In genomic region chr1:96559181-96559580, GRCh38 we compare ENCODE assay signal across 18 cellular contexts.
DNase-seq lines count a peak whose midpoint lies in the region; ATAC-seq and TF ChIP-seq lines count a peak whose summit lies in the region.
"Had no signal": no experiment of that assay in that cellular context is flagged by ENCODE, and none has a peak within 500 bp of the region (broad histone marks: within the 10 kb centered on the region; RNA-seq: fewer than 3 reads in every experiment).

No MANE protein-coding gene starts in this region.

- no peak overlapping the region for H3K4me3 Mint-ChIP-seq in nephron progenitor cell

- TF ChIP-seq CTCF in nephron progenitor cell (IDR thresholded peaks at IDR 0.05), result no peak
- no peak for TF ChIP-seq CTCF in RWPE1 (conservative IDR thresholded peaks at IDR 0.05; ENCODE audit: low read depth)

- peak overlapping the region; percentile 90 for H3K27ac Mint-ChIP-seq in nephron progenitor cell

- H3K4me2 ChIP-seq in BLaER1, result peak overlapping the region; percentile 26

- DNase-seq in LHCN-M2 (ENCODE audit: low read depth) (peak; percentile 42), epithelial cell of prostate (ENCODE audit: low read depth, low spot score) (no peak), nephron progenitor cell (no peak), RWPE1 (ENCODE audit: low spot score) (no peak), NCI-H1930 (lab: John Stamatoyannopoulos, UW) (no peak)
- DNase-seq in stimulated activated CD4-positive, alpha-beta T cell treated with anti-CD3 and anti-CD28 coated beads, Interleukin-4, amount 100 ng/mL, for 4 hours, result no peak
- DNase-seq: activated CD8-positive, alpha-beta memory T cell treated with anti-CD3 and anti-CD28 coated beads, Interleukin-2, amount 50 U/mL, for 48 hours; activated naive CD4-positive, alpha-beta T cell; KBM-7; NCI-H1417 treated with DMSO at 0.1 percent for 48 hours; NCI-H2227 treated with DMSO at 0.1 percent for 48 hours; SJCRH30; spleen; stimulated activated naive CD4-positive, alpha-beta T cell had no signal

- peaks cover 20% of the 10 kb centered on the region for H3K36me3 Mint-ChIP-seq in nephron progenitor cell (ENCODE audit: low read depth)
- H3K36me3 Mint-ChIP-seq: brain had no signal

- peaks cover 38% of the 10 kb centered on the region for H3K9me3 Mint-ChIP-seq in nephron progenitor cell

- ATAC-seq in HG02885 (IDR thresholded peaks at IDR 0.05; ENCODE audit: poor library complexity, unreplicated experiment), result no peak

- no peak overlapping the region for H3K9ac ChIP-seq in BLaER1

- no peaks in the 10 kb centered on the region for H3K36me3 ChIP-seq in BLaER1
- H3K36me3 ChIP-seq: neutrophil, SJCRH30, spleen had no signal

- H3K27me3 ChIP-seq in BLaER1, result no peaks in the 10 kb centered on the region
- H3K27me3 ChIP-seq: neutrophil, SJCRH30, spleen had no signal

- no peak overlapping the region for H3K27ac ChIP-seq in BLaER1
- peak overlapping the region; percentile 88 for H3K27ac ChIP-seq in epithelial cell of prostate
- no peak overlapping the region for H3K27ac ChIP-seq in RWPE1
- H3K27ac ChIP-seq: neutrophil, SJCRH30, spleen had no signal

- no peaks in the 10 kb centered on the region for H4K20me1 ChIP-seq in BLaER1

- peaks cover 16% of the 10 kb centered on the region; the same call in 1 of the 2 replicates for H3K4me1 ChIP-seq in BLaER1
- H3K4me1 ChIP-seq: SJCRH30 had no signal

- H3K27me3 Mint-ChIP-seq in nephron progenitor cell (ENCODE audit: low read depth, poor library complexity), result no peaks in the 10 kb centered on the region
- H3K27me3 Mint-ChIP-seq: brain had no signal

- H3K4me3 ChIP-seq in BLaER1, result no peak overlapping the region
- H3K4me3 ChIP-seq: SJCRH30, spleen had no signal

- no peaks in the 10 kb centered on the region for H3K9me3 ChIP-seq in BLaER1
- H3K9me3 ChIP-seq: neutrophil, SJCRH30, spleen had no signal

- POLR2A ChIA-PET in RWPE1 (lab: Yijun Ruan, JAX; ENCODE audit: low non-redundant PET), result no interaction called here

- CTCF ChIA-PET in RWPE1 (lab: Yijun Ruan, JAX), result no interaction called here

- H3K4me1 Mint-ChIP-seq in nephron progenitor cell, result peaks cover 57% of the 10 kb centered on the region
